In genomic region chr1:116724765-116725375, GRCh38 we compare ENCODE assay signal across 8 cellular contexts.
DNase-seq lines count a peak whose midpoint lies in the region; ATAC-seq and TF ChIP-seq lines count a peak whose summit lies in the region.

No MANE protein-coding gene starts in this region.

- ATAC-seq in RWPE2 (ENCODE audit: low read depth) (no peak), HG03460 (IDR thresholded peaks at IDR 0.05; ENCODE audit: unreplicated experiment) (no peak)

- H3K4me2 ChIP-seq in DOHH2 (ENCODE audit: low read length) (no peak overlapping the region), Loucy (ENCODE audit: low read depth, low read length, poor library complexity, severe bottlenecking) (no peak overlapping the region)

- H3K9me3 ChIP-seq in DOHH2 (ENCODE audit: control insufficient read depth, insufficient read depth, low read length) (no peaks in the 10 kb centered on the region), Loucy (ENCODE audit: insufficient read depth, low read depth, low read length) (no peaks in the 10 kb centered on the region), RWPE2 (ENCODE audit: severe bottlenecking) (no peaks in the 10 kb centered on the region)

- DNase-seq in RWPE2 (ENCODE audit: low spot score) (no peak), head of caudate nucleus (peak in 38 of 42 donors; percentile 18 to 86 (median 64)), skeletal muscle cell (ENCODE audit: low read depth) (peak; percentile 11), GM19238 (ENCODE audit: insufficient read length, low spot score) (no peak)
- DNase-seq in activated effector memory CD4-positive, alpha-beta T cell treated with Interleukin-2 at 50 U/mL for 16 hours = peak; percentile 53

- H3K27me3 ChIP-seq in DOHH2 (ENCODE audit: control insufficient read depth, low read length) (no peaks in the 10 kb centered on the region), Loucy (ENCODE audit: insufficient read depth, low read length, poor library complexity, severe bottlenecking) (no peaks in the 10 kb centered on the region), RWPE2 (ENCODE audit: insufficient read depth, poor library complexity, severe bottlenecking) (no peaks in the 10 kb centered on the region)

- H3K9ac ChIP-seq in Loucy (ENCODE audit: low read depth, low read length, poor library complexity, severe bottlenecking) = no peak overlapping the region

- H3K4me3 ChIP-seq in DOHH2 (ENCODE audit: low read length) = no peak overlapping the region
- no peak overlapping the region for H3K4me3 ChIP-seq in Loucy (ENCODE audit: low read length, poor library complexity, severe bottlenecking)
- H3K4me3 ChIP-seq in RWPE2 (ENCODE audit: severe bottlenecking) = no peak overlapping the region
- H3K4me3 ChIP-seq in skeletal muscle cell (ENCODE audit: low read depth, low read length) = no peak overlapping the region

- TF ChIP-seq CTCF in DOHH2 (IDR thresholded peaks at IDR 0.05; ENCODE audit: low read depth, low read length, poor library complexity, severe bottlenecking) = peak; percentile 91
- TF ChIP-seq CTCF in Loucy (conservative IDR thresholded peaks at IDR 0.05; ENCODE audit: low read length) = peak; percentile 93
- TF ChIP-seq CTCF in RWPE2 (IDR thresholded peaks at IDR 0.05; ENCODE audit: poor library complexity, severe bottlenecking) = peak; percentile 84

- intact Hi-C loops in head of caudate nucleus (cut with DNase I) = no loop called here

- H3K9me2 ChIP-seq in DOHH2 (replicated peaks; ENCODE audit: control insufficient read depth, low read length) (no peaks in the 10 kb centered on the region), Loucy (replicated peaks; ENCODE audit: low read depth, low read length) (no peaks in the 10 kb centered on the region)

- H3F3A ChIP-seq in DOHH2 (ENCODE audit: control insufficient read depth, insufficient read depth) = no peaks in the 10 kb centered on the region
- no peaks in the 10 kb centered on the region for H3F3A ChIP-seq in Loucy (ENCODE audit: low read depth)

- no peak overlapping the region for H2AFZ ChIP-seq in Loucy (ENCODE audit: low read length)

- H3K36me3 ChIP-seq in DOHH2 (ENCODE audit: control insufficient read depth, low read length) (no peaks in the 10 kb centered on the region), Loucy (ENCODE audit: insufficient read depth, low read length) (no peaks in the 10 kb centered on the region), RWPE2 (ENCODE audit: low read depth) (no peaks in the 10 kb centered on the region)

- H3K79me2 ChIP-seq in DOHH2 (ENCODE audit: control insufficient read depth, low read length) (no peaks in the 10 kb centered on the region), Loucy (ENCODE audit: insufficient read depth, low read length) (no peaks in the 10 kb centered on the region)

- H3K4me1 ChIP-seq in DOHH2 (ENCODE audit: control insufficient read depth, low read length) = peaks cover 7% of the 10 kb centered on the region; the same call in 1 of the 2 replicates
- peaks cover 8% of the 10 kb centered on the region for H3K4me1 ChIP-seq in Loucy (ENCODE audit: insufficient read depth, low read length, poor library complexity, severe bottlenecking)
- H3K4me1 ChIP-seq in RWPE2 (ENCODE audit: insufficient read depth, poor library complexity, severe bottlenecking) = peaks cover 25% of the 10 kb centered on the region

- H3K27ac ChIP-seq in DOHH2 (ENCODE audit: low read depth, low read length) (no peak overlapping the region), RWPE2 (ENCODE audit: poor library complexity, severe bottlenecking) (no peak overlapping the region)

- H4K20me1 ChIP-seq in DOHH2 (ENCODE audit: control insufficient read depth, insufficient read depth, low read depth, low read length) = no peaks in the 10 kb centered on the region
- no peaks in the 10 kb centered on the region for H4K20me1 ChIP-seq in Loucy (ENCODE audit: insufficient read depth, low read length, poor library complexity, severe bottlenecking)

Comparison
In these comparisons a context has a peak if more than half of its experiments do, and no peak if none do; other contexts are left out.
1. DNase-seq: peak in activated effector memory CD4-positive, alpha-beta T cell treated with Interleukin-2 at 50 U/mL for 16 hours (single experiment), head of caudate nucleus (38 of 42) and skeletal muscle cell (single experiment); none in RWPE2 (single experiment) and GM19238 (single experiment).
2. Peak in every context shown above with its lines, with median percentiles within 50 percentile points of each other: CTCF ChIP-seq.